In genomic region chr7:158704524-158705233, GRCh38 we compare ENCODE assay signal across 8 cellular contexts. TPM values are rescaled to one million over a fixed set of nuclear protein-coding genes. Genes with fewer than 3 reads are reported as not detected.
DNase-seq lines count a peak whose midpoint lies in the region; ATAC-seq, FAIRE-seq and TF ChIP-seq lines count a peak whose summit lies in the region.

Gene NCAPG2 (minus strand): TSS chr7:158704804. CDS start chr7:158701899, 2,905 bp downstream.

- H3K27ac ChIP-seq in adrenal gland (peak within 1 kb of the TSS in 4 of 5 donors; percentile 31 to 89 (median 80)), heart right ventricle (peak within 1 kb of the TSS; percentile 34 to 96 (median 87)), upper lobe of right lung (peak within 1 kb of the TSS; percentile 87)

- H3K36me3 ChIP-seq in adrenal gland (replicated peaks in 1 of 2) (no peaks in the 10 kb centered on the region), heart right ventricle (no peaks in the 10 kb centered on the region), upper lobe of right lung (no peaks in the 10 kb centered on the region)

- peak; percentile 78; the same call in 1 of the 2 replicates for TF ChIP-seq POLR2A in GM12891 (IDR thresholded peaks at IDR 0.05; ENCODE audit: low read depth, low read length)
- peak; percentile 85 to 88 for TF ChIP-seq POLR2A in adrenal gland (IDR thresholded peaks at IDR 0.05)

- H3K27ac Mint-ChIP-seq in T-cell, result peak within 1 kb of the TSS; percentile 71 to 83

- ATAC-seq in HG02840 (IDR thresholded peaks at IDR 0.05; ENCODE audit: low FRiP score, unreplicated experiment) (peak; percentile 95), T-cell (replicated peaks in 1 of 4) (peak; percentile 96 to 99 (median 97)), heart right ventricle (peak; percentile 99), upper lobe of right lung (peak; percentile 99)

- H3K4me3 ChIP-seq in adrenal gland (peak within 1 kb of the TSS in 3 of 4 donors; percentile 59 to 67 (median 65)), heart right ventricle (peak within 1 kb of the TSS; percentile 64 to 100 (median 89)), upper lobe of right lung (peak within 1 kb of the TSS; percentile 95)

- no peaks in the 10 kb centered on the region for H3K27me3 Mint-ChIP-seq in T-cell

- TF ChIP-seq CTCF in adrenal gland (IDR thresholded peaks at IDR 0.05), result peak in 5 of 6 experiments; percentile 43 to 79 (median 52)
- peak in 6 of 9 donors; percentile 21 to 44 (median 30) for TF ChIP-seq CTCF in heart right ventricle (IDR thresholded peaks at IDR 0.05)
- peak; percentile 31 for TF ChIP-seq CTCF in upper lobe of right lung (IDR thresholded peaks at IDR 0.05)

- H3K27me3 ChIP-seq in adrenal gland, result no peaks in the 10 kb centered on the region
- H3K27me3 ChIP-seq in heart right ventricle, result no peaks in the 10 kb centered on the region
- H3K27me3 ChIP-seq in upper lobe of right lung, result no peaks in the 10 kb centered on the region

- H3K9me3 ChIP-seq in adrenal gland (replicated peaks in 1 of 3), result peaks cover 0 to 5% (median 0%) of the 10 kb centered on the region in 3 donors
- peaks cover 0 to 16% (median 6%) of the 10 kb centered on the region in 11 donors for H3K9me3 ChIP-seq in heart right ventricle
- H3K9me3 ChIP-seq in upper lobe of right lung, result no peaks in the 10 kb centered on the region

- FAIRE-seq in GM12891 (lab: Jason Lieb, UNC), result peak; percentile 99

- H3K36me3 Mint-ChIP-seq in T-cell, result no peaks in the 10 kb centered on the region

- CTCF ChIA-PET in T-cell (lab: Charles Lee), result interaction anchor here (0.6 to 3.2 kb wide), 6 partner anchors 8 to 272 kb away, joined by 4 to 18 read pairs (median 6); no protein-coding TSS in a partner anchor

- peaks cover 7% of the 10 kb centered on the region in 2 donors for H3K4me1 ChIP-seq in adrenal gland (replicated peaks in 1 of 2)
- peaks cover 3 to 21% (median 8%) of the 10 kb centered on the region in 9 donors for H3K4me1 ChIP-seq in heart right ventricle
- peaks cover 7% of the 10 kb centered on the region for H3K4me1 ChIP-seq in upper lobe of right lung

- no peaks in the 10 kb centered on the region for H3K9me3 Mint-ChIP-seq in T-cell

- intact Hi-C loops in adrenal gland (cut with DNase I) (loop anchor here in 1 of 2 donors (10.0 kb wide), 1 partner anchor 150 kb away; the partner anchor contains the start of gene DYNC2I1), heart right ventricle (cut with DNase I) (loop anchor here in 3 of 10 donors (5.0 to 10.0 kb wide), 3 partner anchors 123 to 270 kb away; partner anchors contain the start of gene ESYT2 (in 1 of the 3)), posterior vena cava (cut with DNase I) (no loop called here), upper lobe of right lung (cut with DNase I) (no loop called here)

- WGBS in adrenal gland, 4 donors, result 0% methylated on average over 24 to 78 of the region's 78 CpGs
- 0 to 1% methylated on average over 65 to 78 of the region's 78 CpGs for WGBS in heart right ventricle, 2 donors

- peaks cover 12 to 29% (median 23%) of the 10 kb centered on the region in 3 donors for H3K4me1 Mint-ChIP-seq in T-cell

- POLR2A ChIA-PET in T-cell (lab: Charles Lee), result interaction anchor here (0.7 to 1.1 kb wide), 4 partner anchors 94 to 159 kb away, joined by 5 to 10 read pairs (median 6); partner anchors contain the start of gene ESYT2 (in 1 of the 2)

- H3K4me3 Mint-ChIP-seq in T-cell, result peak within 1 kb of the TSS; percentile 84 to 86 (median 85)

- DNase-seq in GM12891 (ENCODE audit: insufficient read length, low spot score) (peak; percentile 97), NCI-H1436 treated with DMSO at 0.1 percent for 48 hours (lab: John Stamatoyannopoulos, UW) (peak; percentile 64), T-cell (peak; percentile 94 to 99 (median 98)), adrenal gland (peak; percentile 98 to 99 (median 99)), heart right ventricle (peak; percentile 97 to 99), posterior vena cava (ENCODE audit: low spot score) (peak; percentile 99), upper lobe of right lung (peak; percentile 100)

TF ChIP-seq in GM12891, 5 proteins besides CTCF, POLR2A, EP300 and RAD21:
- TF ChIP-seq POLR2AphosphoS5 (IDR thresholded peaks at IDR 0.05; ENCODE audit: low read depth, low read length) (peak; percentile 78; the same call in 1 of the 2 replicates), PAX5 (IDR thresholded peaks at IDR 0.05; ENCODE audit: insufficient read depth, low read length, severe bottlenecking) (peak; percentile 77), POU2F2 (IDR thresholded peaks at IDR 0.05; ENCODE audit: low read depth, low read length) (peak; percentile 51; the same call in 1 of the 2 replicates), TAF1 (IDR thresholded peaks at IDR 0.05; ENCODE audit: low read depth, low read length) (no peak), SPI1 (IDR thresholded peaks at IDR 0.05; ENCODE audit: low read depth, low read length) (no peak)

RNA-seq across cellular contexts. Expression of gene NCAPG2, which starts in this region (rescaled TPM):
- polyA plus RNA-seq in GM12891 (2012; ENCODE audit: low read depth, missing spikeins), result 22.0 TPM
- total RNA-seq in T-cell, result 10 to 100 TPM in 3 of 5 donors, 1 to 10 TPM in 2; 6.2 to 14.7 (median 11.9) TPM
- total RNA-seq in adrenal gland, result 1 to 10 TPM; 4.6 to 9.0 (median 6.1) TPM
- 1 to 10 TPM; 1.6 to 4.3 (median 1.9) TPM for polyA plus RNA-seq in adrenal gland
- 1 to 10 TPM; 3.5 to 8.0 (median 4.6) TPM for total RNA-seq in heart right ventricle
- polyA plus RNA-seq in heart right ventricle, result 1 to 10 TPM; 1.3 to 1.8 TPM
- total RNA-seq in posterior vena cava, result 1 to 10 TPM; 6.4 to 8.4 TPM
- total RNA-seq in upper lobe of right lung, result 6.5 TPM

Comparison
In these comparisons a context has a peak if more than half of its experiments do, and no peak if none do; other contexts are left out.
1. Peak in every context shown above with its lines: DNase-seq, ATAC-seq, H3K4me3 ChIP-seq and H3K27ac ChIP-seq.